Comparison of ENCODE assay signal across 1 cellular context in the genomic region with DNA sequence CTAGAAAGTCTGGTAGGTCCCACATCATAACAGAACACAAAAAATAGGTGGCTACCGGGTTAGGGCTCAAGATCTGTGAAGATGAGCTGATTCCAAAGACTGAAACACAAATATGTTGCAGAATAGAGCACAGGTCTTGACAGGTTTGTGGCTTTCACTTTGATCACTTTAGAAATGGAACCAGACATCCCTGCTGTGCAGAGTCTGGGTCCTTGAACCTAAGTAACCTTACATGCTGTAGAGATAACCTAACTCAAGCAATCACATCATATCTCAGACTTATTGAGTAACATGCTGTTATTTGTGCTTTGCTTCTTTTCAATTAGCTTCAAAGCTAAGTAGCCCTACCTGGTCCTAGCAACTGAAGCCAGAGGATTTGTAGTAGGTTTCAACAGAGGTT.
TF ChIP-seq lines count a peak whose summit lies in the region.

No MANE protein-coding gene starts in this region.

TF ChIP-seq in GM23338, 12 proteins besides CTCF, POLR2A, EP300 and RAD21:
- TF ChIP-seq, protein P1, sequence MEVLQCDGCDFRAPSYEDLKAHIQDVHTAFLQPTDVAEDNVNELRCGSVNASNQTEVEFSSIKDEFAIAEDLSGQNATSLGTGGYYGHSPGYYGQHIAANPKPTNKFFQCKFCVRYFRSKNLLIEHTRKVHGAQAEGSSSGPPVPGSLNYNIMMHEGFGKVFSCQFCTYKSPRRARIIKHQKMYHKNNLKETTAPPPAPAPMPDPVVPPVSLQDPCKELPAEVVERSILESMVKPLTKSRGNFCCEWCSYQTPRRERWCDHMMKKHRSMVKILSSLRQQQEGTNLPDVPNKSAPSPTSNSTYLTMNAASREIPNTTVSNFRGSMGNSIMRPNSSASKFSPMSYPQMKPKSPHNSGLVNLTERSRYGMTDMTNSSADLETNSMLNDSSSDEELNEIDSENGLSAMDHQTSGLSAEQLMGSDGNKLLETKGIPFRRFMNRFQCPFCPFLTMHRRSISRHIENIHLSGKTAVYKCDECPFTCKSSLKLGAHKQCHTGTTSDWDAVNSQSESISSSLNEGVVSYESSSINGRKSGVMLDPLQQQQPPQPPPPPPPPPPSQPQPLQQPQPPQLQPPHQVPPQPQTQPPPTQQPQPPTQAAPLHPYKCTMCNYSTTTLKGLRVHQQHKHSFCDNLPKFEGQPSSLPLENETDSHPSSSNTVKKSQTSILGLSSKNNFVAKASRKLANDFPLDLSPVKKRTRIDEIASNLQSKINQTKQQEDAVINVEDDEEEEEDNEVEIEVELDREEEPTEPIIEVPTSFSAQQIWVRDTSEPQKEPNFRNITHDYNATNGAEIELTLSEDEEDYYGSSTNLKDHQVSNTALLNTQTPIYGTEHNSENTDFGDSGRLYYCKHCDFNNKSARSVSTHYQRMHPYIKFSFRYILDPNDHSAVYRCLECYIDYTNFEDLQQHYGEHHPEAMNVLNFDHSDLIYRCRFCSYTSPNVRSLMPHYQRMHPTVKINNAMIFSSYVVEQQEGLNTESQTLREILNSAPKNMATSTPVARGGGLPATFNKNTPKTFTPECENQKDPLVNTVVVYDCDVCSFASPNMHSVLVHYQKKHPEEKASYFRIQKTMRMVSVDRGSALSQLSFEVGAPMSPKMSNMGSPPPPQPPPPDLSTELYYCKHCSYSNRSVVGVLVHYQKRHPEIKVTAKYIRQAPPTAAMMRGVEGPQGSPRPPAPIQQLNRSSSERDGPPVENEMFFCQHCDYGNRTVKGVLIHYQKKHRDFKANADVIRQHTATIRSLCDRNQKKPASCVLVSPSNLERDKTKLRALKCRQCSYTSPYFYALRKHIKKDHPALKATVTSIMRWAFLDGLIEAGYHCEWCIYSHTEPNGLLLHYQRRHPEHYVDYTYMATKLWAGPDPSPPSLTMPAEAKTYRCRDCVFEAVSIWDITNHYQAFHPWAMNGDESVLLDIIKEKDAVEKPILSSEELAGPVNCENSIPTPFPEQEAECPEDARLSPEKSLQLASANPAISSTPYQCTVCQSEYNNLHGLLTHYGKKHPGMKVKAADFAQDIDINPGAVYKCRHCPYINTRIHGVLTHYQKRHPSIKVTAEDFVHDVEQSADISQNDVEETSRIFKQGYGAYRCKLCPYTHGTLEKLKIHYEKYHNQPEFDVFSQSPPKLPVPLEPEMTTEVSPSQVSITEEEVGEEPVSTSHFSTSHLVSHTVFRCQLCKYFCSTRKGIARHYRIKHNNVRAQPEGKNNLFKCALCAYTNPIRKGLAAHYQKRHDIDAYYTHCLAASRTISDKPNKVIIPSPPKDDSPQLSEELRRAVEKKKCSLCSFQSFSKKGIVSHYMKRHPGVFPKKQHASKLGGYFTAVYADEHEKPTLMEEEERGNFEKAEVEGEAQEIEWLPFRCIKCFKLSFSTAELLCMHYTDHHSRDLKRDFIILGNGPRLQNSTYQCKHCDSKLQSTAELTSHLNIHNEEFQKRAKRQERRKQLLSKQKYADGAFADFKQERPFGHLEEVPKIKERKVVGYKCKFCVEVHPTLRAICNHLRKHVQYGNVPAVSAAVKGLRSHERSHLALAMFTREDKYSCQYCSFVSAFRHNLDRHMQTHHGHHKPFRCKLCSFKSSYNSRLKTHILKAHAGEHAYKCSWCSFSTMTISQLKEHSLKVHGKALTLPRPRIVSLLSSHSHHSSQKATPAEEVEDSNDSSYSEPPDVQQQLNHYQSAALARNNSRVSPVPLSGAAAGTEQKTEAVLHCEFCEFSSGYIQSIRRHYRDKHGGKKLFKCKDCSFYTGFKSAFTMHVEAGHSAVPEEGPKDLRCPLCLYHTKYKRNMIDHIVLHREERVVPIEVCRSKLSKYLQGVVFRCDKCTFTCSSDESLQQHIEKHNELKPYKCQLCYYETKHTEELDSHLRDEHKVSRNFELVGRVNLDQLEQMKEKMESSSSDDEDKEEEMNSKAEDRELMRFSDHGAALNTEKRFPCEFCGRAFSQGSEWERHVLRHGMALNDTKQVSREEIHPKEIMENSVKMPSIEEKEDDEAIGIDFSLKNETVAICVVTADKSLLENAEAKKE (CRISPR knock-in tag; IDR thresholded peaks at IDR 0.05) = no peak
- TF ChIP-seq EZH2 (IDR thresholded peaks at IDR 0.05; ENCODE audit: low read depth, unreplicated experiment) (no peak), NANOG (IDR thresholded peaks at IDR 0.05; ENCODE audit: borderline replicate concordance) (no peak), ZNF114 (CRISPR knock-in tag; IDR thresholded peaks at IDR 0.05) (no peak), POLR2AphosphoS5 (IDR thresholded peaks at IDR 0.05; ENCODE audit: low read depth) (no peak), STAT1 (IDR thresholded peaks at IDR 0.05; ENCODE audit: unreplicated experiment) (no peak), CREB1 (CRISPR knock-in tag; IDR thresholded peaks at IDR 0.05; ENCODE audit: low read depth) (no peak), REST (IDR thresholded peaks at IDR 0.05; ENCODE audit: unreplicated experiment) (no peak), JUNB (IDR thresholded peaks at IDR 0.05; ENCODE audit: unreplicated experiment) (no peak), EZH2phosphoT487 (IDR thresholded peaks at IDR 0.05; ENCODE audit: unreplicated experiment) (no peak), ZNF331 (CRISPR knock-in tag; IDR thresholded peaks at IDR 0.05; ENCODE audit: low read depth) (no peak)
- TF ChIP-seq, protein P2, sequence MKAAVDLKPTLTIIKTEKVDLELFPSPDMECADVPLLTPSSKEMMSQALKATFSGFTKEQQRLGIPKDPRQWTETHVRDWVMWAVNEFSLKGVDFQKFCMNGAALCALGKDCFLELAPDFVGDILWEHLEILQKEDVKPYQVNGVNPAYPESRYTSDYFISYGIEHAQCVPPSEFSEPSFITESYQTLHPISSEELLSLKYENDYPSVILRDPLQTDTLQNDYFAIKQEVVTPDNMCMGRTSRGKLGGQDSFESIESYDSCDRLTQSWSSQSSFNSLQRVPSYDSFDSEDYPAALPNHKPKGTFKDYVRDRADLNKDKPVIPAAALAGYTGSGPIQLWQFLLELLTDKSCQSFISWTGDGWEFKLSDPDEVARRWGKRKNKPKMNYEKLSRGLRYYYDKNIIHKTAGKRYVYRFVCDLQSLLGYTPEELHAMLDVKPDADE (IDR thresholded peaks at IDR 0.05) = no peak
